Comparison of ENCODE assay signal across 8 cellular contexts in genomic region chr11:76380161-76380976, GRCh38. TPM values are rescaled to one million over a fixed set of nuclear protein-coding genes. Genes with fewer than 3 reads are reported as not detected.
DNase-seq lines count a peak whose midpoint lies in the region; ATAC-seq and TF ChIP-seq lines count a peak whose summit lies in the region.

No MANE protein-coding gene starts in this region.

- H3K9ac ChIP-seq in OCI-LY3 (ENCODE audit: low read length): peak overlapping the region; percentile 76

- H3K4me3 ChIP-seq in OCI-LY3 (ENCODE audit: low read length): peak overlapping the region; percentile 83

- in situ Hi-C loops in GM13976 (cut with MboI; ENCODE audit: low sequenced_read_pairs, unreplicated experiment): no loop called here

- peak; percentile 58 for DNase-seq in GM13976 (ENCODE audit: low spot score)
- peak; percentile 86 for DNase-seq in activated effector memory CD4-positive, alpha-beta T cell treated with anti-CD3 and anti-CD28 coated beads, Interleukin-2, amount 50 U/mL, for 16 hours
- DNase-seq in head of caudate nucleus: peak in 35 of 42 donors; percentile 5 to 62 (median 31)
- peak in 7 of 10 donors; percentile 9 to 88 (median 21) for DNase-seq in posterior cingulate gyrus
- DNase-seq in ureter (ENCODE audit: low spot score): peak; percentile 50
- no peak for DNase-seq in SKM-1 (lab: John Stamatoyannopoulos, UW; ENCODE audit: unreplicated experiment)

- TF ChIP-seq CTCF in GM13976 (IDR thresholded peaks at IDR 0.05; ENCODE audit: borderline replicate concordance, control extremely low read depth, extremely low read depth, insufficient read depth, missing control alignments): no peak
- TF ChIP-seq CTCF in OCI-LY3 (IDR thresholded peaks at IDR 0.05; ENCODE audit: low read depth, low read length): no peak

- peaks cover 43% of the 10 kb centered on the region for H3K27me3 ChIP-seq in OCI-LY3 (ENCODE audit: low read depth, low read length)

- no peaks in the 10 kb centered on the region for H3K9me3 ChIP-seq in OCI-LY3 (ENCODE audit: insufficient read depth, low read length)

- intact Hi-C loops in head of caudate nucleus (cut with DNase I): loop anchor here (2.0 to 5.0 kb wide), 2 partner anchors 64 to 173 kb away; partner anchors contain the start of genes EMSY and WNT11
- intact Hi-C loops in posterior cingulate gyrus (cut with DNase I): loop anchor here (5.0 kb wide), 1 partner anchor 143 kb away; no protein-coding TSS in a partner anchor

- peak; percentile 11 for ATAC-seq in HG02678 (IDR thresholded peaks at IDR 0.05; ENCODE audit: unreplicated experiment)

- peaks cover 44% of the 10 kb centered on the region for H3K4me1 ChIP-seq in OCI-LY3 (ENCODE audit: low read length)

- no peak overlapping the region for H2AFZ ChIP-seq in OCI-LY3 (ENCODE audit: low read depth, low read length)

- peaks cover 48% of the 10 kb centered on the region for H4K20me1 ChIP-seq in OCI-LY3 (ENCODE audit: insufficient read depth, low read length)

- peak overlapping the region; percentile 85 for H3K4me2 ChIP-seq in OCI-LY3 (ENCODE audit: low read length)

- no peaks in the 10 kb centered on the region for H3K36me3 ChIP-seq in OCI-LY3 (replicated peaks; ENCODE audit: low read depth, low read length)

- H3K27ac ChIP-seq in OCI-LY3 (ENCODE audit: low read length): peak overlapping the region; percentile 4; the same call in 1 of the 2 replicates

- H3K79me2 ChIP-seq in OCI-LY3 (ENCODE audit: low read length): peaks cover 46% of the 10 kb centered on the region

RNA-seq across cellular contexts. Expression of gene THAP12, which starts 0.6 kb away (rescaled TPM):
- total RNA-seq in ureter: 51.4 TPM

RNA-seq across cellular contexts. Expression of gene GVQW3, which starts 0.8 kb away (rescaled TPM):
- total RNA-seq in ureter: 2.4 TPM
